In the genomic region with DNA sequence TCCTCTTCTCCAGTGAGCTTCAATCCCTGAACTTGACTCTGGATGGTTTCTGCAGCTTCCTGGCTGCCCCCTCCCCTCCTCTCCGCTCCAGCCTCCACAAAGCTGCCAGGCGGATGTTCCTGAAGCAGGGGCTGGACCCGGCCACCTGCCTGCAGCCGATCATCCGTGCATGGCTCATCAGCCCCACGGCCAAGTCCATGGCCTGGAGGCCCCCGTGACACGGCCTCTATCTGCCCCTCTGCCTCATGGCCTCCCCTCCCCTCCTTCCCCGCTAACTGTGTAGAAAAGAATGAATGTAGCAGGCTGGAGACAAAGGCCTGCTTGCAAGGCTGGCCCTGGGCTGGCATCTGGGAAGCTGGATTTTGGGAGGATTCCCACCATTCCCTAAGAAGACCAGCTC, we compare ENCODE assay signal across 28 cellular contexts. TPM values are rescaled to one million over a fixed set of nuclear protein-coding genes. Genes with fewer than 3 reads are reported as not detected.
DNase-seq lines count a peak whose midpoint lies in the region; ATAC-seq and TF ChIP-seq lines count a peak whose summit lies in the region.
"Had no signal": no experiment of that assay in that cellular context is flagged by ENCODE, and none has a peak within 500 bp of the region (broad histone marks: within the 10 kb centered on the region; RNA-seq: fewer than 3 reads in every experiment).

No MANE protein-coding gene starts in this region.

- H2AFZ ChIP-seq in neural progenitor cell (replicated peaks) (no peak overlapping the region), SK-N-SH (ENCODE audit: low read depth) (no peak overlapping the region)
- H2AFZ ChIP-seq: GM23338 had no signal

- TF ChIP-seq EP300 in SK-N-SH (IDR thresholded peaks at IDR 0.05; ENCODE audit: borderline replicate concordance in 1 of 2, low read depth in 1 of 2, low read length in 1 of 2): no peak

- TF ChIP-seq CTCF in neural progenitor cell (IDR thresholded peaks at IDR 0.05) (no peak), SK-N-SH (IDR thresholded peaks at IDR 0.05) (no peak)

- no peaks in the 10 kb centered on the region for H3K27me3 ChIP-seq in BLaER1 treated with 17β-estradiol and CSF1 and Interleukin-3, amounts not matched to agents 10 nM and 100 nM
- H3K27me3 ChIP-seq in neural progenitor cell (peaks cover under 1% of the 10 kb centered on the region), SK-N-SH (ENCODE audit: insufficient read depth) (no peaks in the 10 kb centered on the region)
- H3K27me3 ChIP-seq: gastroesophageal sphincter, MG63, pancreas, right atrium auricular region had no signal

- no peaks in the 10 kb centered on the region for H3F3A ChIP-seq in neural progenitor cell (ENCODE audit: low read depth)
- H3F3A ChIP-seq in SK-N-SH (replicated peaks; ENCODE audit: insufficient read depth): no peaks in the 10 kb centered on the region

- no peaks in the 10 kb centered on the region for H3K36me3 ChIP-seq in BLaER1 treated with 17β-estradiol and CSF1 and Interleukin-3, amounts not matched to agents 10 nM and 100 nM
- no peaks in the 10 kb centered on the region for H3K36me3 ChIP-seq in neural progenitor cell
- H3K36me3 ChIP-seq in SK-N-SH (replicated peaks in 1 of 2; ENCODE audit: control insufficient read depth in 1 of 2, insufficient read depth in 2 of 2, low read length in 1 of 2): no peaks in the 10 kb centered on the region
- H3K36me3 ChIP-seq: gastroesophageal sphincter, MG63, pancreas, right atrium auricular region had no signal

- H3K27ac Mint-ChIP-seq in neural progenitor cell: peak overlapping the region; percentile 90
- H3K27ac Mint-ChIP-seq: activated naive CD8-positive, alpha-beta T cell treated with anti-CD3 and anti-CD28 coated beads, Interleukin-2, amount 10 ng/mL, durations not matched to agents 7 days and 5 days; CD4-positive, alpha-beta T cell; dendritic cell treated with granulocyte-macrophage colony-stimulating factor and Interleukin-4, amounts not matched to agents 40 ng/mL and 50 ng/mL, for 4 days; GM23338; mesothelial cell of epicardium; naive thymus-derived CD4-positive, alpha-beta T cell; stimulated activated memory B cell treated with anti-CD40 and anti-IgM and Interleukin-4, amounts not matched to agents 10 μg/mL and 1 μg/mL and 100 μg/mL, for 72 hours; T-helper 2 cell treated with Interferon-gamma antibody and Interleukin-4, amounts not matched to agents 5 μg/mL and 100 μg/mL, for 36 hours had no signal

- DNase-seq in Ammon's horn (ENCODE audit: low spot score) (peak; percentile 42), neural progenitor cell (ENCODE audit: low spot score) (no peak), SK-N-SH (no peak), NCI-H69 (lab: John Stamatoyannopoulos, UW) (no peak)
- DNase-seq: activated CD4-positive, alpha-beta T cell treated with anti-CD3 and anti-CD28 coated beads for 4 hours; activated effector memory CD4-positive, alpha-beta T cell treated with Interleukin-2 at 50 U/mL for 16 hours; activated naive CD8-positive, alpha-beta T cell treated with anti-CD3 and anti-CD28 coated beads, Interleukin-2, amount 10 ng/mL, durations not matched to agents 7 days and 5 days; CD4-positive, alpha-beta T cell; central memory CD4-positive, alpha-beta T cell; KG1; MG63; naive thymus-derived CD4-positive, alpha-beta T cell; NCI-H1105 treated with DMSO at 0.1 percent for 48 hours; NCI-H2107; NCI-H510A treated with DMSO at 0.1 percent for 48 hours; pancreas; stimulated activated CD4-positive, alpha-beta T cell treated with anti-CD3 and anti-CD28 coated beads, Interleukin-4, amount 100 ng/mL, for 24 hours had no signal

- no peaks in the 10 kb centered on the region for H3K9me3 ChIP-seq in BLaER1 treated with 17β-estradiol and CSF1 and Interleukin-3, amounts not matched to agents 10 nM and 100 nM (replicated peaks in 1 of 11)
- H3K9me3 ChIP-seq in neural progenitor cell (ENCODE audit: low read depth): no peaks in the 10 kb centered on the region
- no peaks in the 10 kb centered on the region for H3K9me3 ChIP-seq in SK-N-SH
- H3K9me3 ChIP-seq: gastroesophageal sphincter, MG63, pancreas, right atrium auricular region had no signal

- WGBS in SK-N-SH (ENCODE audit: low lambda C conversion rate): 83% methylated on average over 2 of the region's 9 CpGs

- H3K79me2 ChIP-seq in neural progenitor cell (ENCODE audit: low read depth) (no peaks in the 10 kb centered on the region), SK-N-SH (ENCODE audit: insufficient read depth) (no peaks in the 10 kb centered on the region)

- peaks cover 43 to 82% (median 74%) of the 10 kb centered on the region in 10 experiments for H3K4me1 ChIP-seq in BLaER1 treated with 17β-estradiol and CSF1 and Interleukin-3, amounts not matched to agents 10 nM and 100 nM
- H3K4me1 ChIP-seq in neural progenitor cell: peaks cover 9% of the 10 kb centered on the region
- H3K4me1 ChIP-seq in SK-N-SH (ENCODE audit: control insufficient read depth in 1 of 2, insufficient read depth in 2 of 2, low read depth in 1 of 2, low read length in 1 of 2): peaks cover 0 to 2% of the 10 kb centered on the region in 2 experiments; a peak in 1 of 4 replicates
- H3K4me1 ChIP-seq: pancreas, right atrium auricular region had no signal

- no peaks in the 10 kb centered on the region for H3K9me2 ChIP-seq in SK-N-SH

- peaks cover 5% of the 10 kb centered on the region for H3K27me3 Mint-ChIP-seq in neural progenitor cell (ENCODE audit: insufficient read depth, low read depth)
- H3K27me3 Mint-ChIP-seq: activated naive CD8-positive, alpha-beta T cell treated with anti-CD3 and anti-CD28 coated beads, Interleukin-2, amount 10 ng/mL, durations not matched to agents 7 days and 5 days; CD4-positive, alpha-beta T cell; naive thymus-derived CD4-positive, alpha-beta T cell; stimulated activated memory B cell treated with anti-CD40 and anti-IgM and Interleukin-4, amounts not matched to agents 10 μg/mL and 1 μg/mL and 100 μg/mL, for 72 hours had no signal

- H3K9me3 Mint-ChIP-seq in neural progenitor cell: no peaks in the 10 kb centered on the region
- H3K9me3 Mint-ChIP-seq: activated naive CD8-positive, alpha-beta T cell treated with anti-CD3 and anti-CD28 coated beads, Interleukin-2, amount 10 ng/mL, durations not matched to agents 7 days and 5 days; CD4-positive, alpha-beta T cell; dendritic cell treated with granulocyte-macrophage colony-stimulating factor and Interleukin-4, amounts not matched to agents 40 ng/mL and 50 ng/mL, for 4 days; GM23338; mesothelial cell of epicardium; stimulated activated memory B cell treated with anti-CD40 and anti-IgM and Interleukin-4, amounts not matched to agents 10 μg/mL and 1 μg/mL and 100 μg/mL, for 72 hours; T-helper 2 cell treated with Interferon-gamma antibody and Interleukin-4, amounts not matched to agents 5 μg/mL and 100 μg/mL, for 36 hours had no signal

- no peak for ATAC-seq in HG02884 (IDR thresholded peaks at IDR 0.05; ENCODE audit: unreplicated experiment)
- ATAC-seq: gastroesophageal sphincter; GM12878; GM23338; naive thymus-derived CD4-positive, alpha-beta T cell; pancreas; stimulated activated memory B cell treated with anti-CD40 and anti-IgM and Interleukin-4, amounts not matched to agents 10 μg/mL and 1 μg/mL and 100 μg/mL, for 72 hours had no signal

- H3K4me3 Mint-ChIP-seq in neural progenitor cell: peak overlapping the region; percentile 59
- H3K4me3 Mint-ChIP-seq: activated naive CD8-positive, alpha-beta T cell treated with anti-CD3 and anti-CD28 coated beads, Interleukin-2, amount 10 ng/mL, durations not matched to agents 7 days and 5 days; CD4-positive, alpha-beta T cell; dendritic cell treated with granulocyte-macrophage colony-stimulating factor and Interleukin-4, amounts not matched to agents 40 ng/mL and 50 ng/mL, for 4 days; GM23338; mesothelial cell of epicardium; naive thymus-derived CD4-positive, alpha-beta T cell; stimulated activated memory B cell treated with anti-CD40 and anti-IgM and Interleukin-4, amounts not matched to agents 10 μg/mL and 1 μg/mL and 100 μg/mL, for 72 hours; T-helper 2 cell treated with Interferon-gamma antibody and Interleukin-4, amounts not matched to agents 5 μg/mL and 100 μg/mL, for 36 hours had no signal

- H3K4me3 ChIP-seq in BLaER1 treated with 17β-estradiol and CSF1 and Interleukin-3, amounts not matched to agents 10 nM and 100 nM: no peak overlapping the region
- H3K4me3 ChIP-seq in neural progenitor cell: no peak overlapping the region
- no peak overlapping the region for H3K4me3 ChIP-seq in SK-N-SH (ENCODE audit: low read depth in 2 of 2, low read length in 1 of 2)
- H3K4me3 ChIP-seq: gastroesophageal sphincter, GM12878, GM23338, MG63, pancreas, right atrium auricular region had no signal

- peak overlapping the region in 3 of 11 experiments; percentile 17 to 35 (median 24); a peak in 4 of 22 replicates for H3K9ac ChIP-seq in BLaER1 treated with 17β-estradiol and CSF1 and Interleukin-3, amounts not matched to agents 10 nM and 100 nM
- H3K9ac ChIP-seq in neural progenitor cell (no peak overlapping the region), SK-N-SH (no peak overlapping the region)

- H3K4me1 Mint-ChIP-seq in neural progenitor cell: peaks cover 30% of the 10 kb centered on the region
- H3K4me1 Mint-ChIP-seq: GM23338 had no signal

- CTCF ChIA-PET in SK-N-SH (lab: Yijun Ruan, JAX): interaction anchor here (0.8 to 1.2 kb wide), 4 partner anchors 28 to 108 kb away, joined by 3 to 4 read pairs (median 3); no protein-coding TSS in a partner anchor

- peak overlapping the region; percentile 29 to 100 (median 97); a peak in 21 of 22 replicates for H3K4me2 ChIP-seq in BLaER1 treated with 17β-estradiol and CSF1 and Interleukin-3, amounts not matched to agents 10 nM and 100 nM
- no peak overlapping the region for H3K4me2 ChIP-seq in neural progenitor cell
- no peak overlapping the region for H3K4me2 ChIP-seq in SK-N-SH
- H3K4me2 ChIP-seq: GM23338 had no signal

- peaks cover 0 to 40% (median 20%) of the 10 kb centered on the region in 11 experiments; a peak in 16 of 22 replicates for H4K20me1 ChIP-seq in BLaER1 treated with 17β-estradiol and CSF1 and Interleukin-3, amounts not matched to agents 10 nM and 100 nM
- H4K20me1 ChIP-seq in neural progenitor cell (ENCODE audit: low read depth): no peaks in the 10 kb centered on the region
- H4K20me1 ChIP-seq in SK-N-SH (ENCODE audit: insufficient read depth): no peaks in the 10 kb centered on the region

- H3K36me3 Mint-ChIP-seq in neural progenitor cell: no peaks in the 10 kb centered on the region
- H3K36me3 Mint-ChIP-seq: mesothelial cell of epicardium; stimulated activated memory B cell treated with anti-CD40 and anti-IgM and Interleukin-4, amounts not matched to agents 10 μg/mL and 1 μg/mL and 100 μg/mL, for 72 hours had no signal

- H3K27ac ChIP-seq in BLaER1 treated with 17β-estradiol and CSF1 and Interleukin-3, amounts not matched to agents 10 nM and 100 nM: peak overlapping the region in 2 of 11 experiments; percentile 1 to 13; a peak in 1 of 22 replicates
- peak overlapping the region; percentile 52 for H3K27ac ChIP-seq in cingulate gyrus (ENCODE audit: low read depth, low read length)
- H3K27ac ChIP-seq in neural progenitor cell: no peak overlapping the region
- no peak overlapping the region for H3K27ac ChIP-seq in SK-N-SH (ENCODE audit: low read depth in 2 of 2, low read length in 1 of 2)
- H3K27ac ChIP-seq: gastroesophageal sphincter, pancreas, right atrium auricular region had no signal

- POLR2A ChIA-PET in SK-N-SH (lab: Yijun Ruan, JAX): no interaction called here

- no peak for TF ChIP-seq RAD21 in SK-N-SH (IDR thresholded peaks at IDR 0.05; ENCODE audit: low read length)

RNA-seq across cellular contexts. Expression of a gene that starts 6.8 kb away (rescaled TPM):
- total RNA-seq in neural progenitor cell (ENCODE audit: low replicate concordance): 16.2 and 33.5 TPM in 2 replicates
- polyA plus RNA-seq in SK-N-SH (2012; rRNA removed): 9.0 and 10.2 TPM in 2 replicates
- 3.8 and 7.1 TPM in 2 replicates for polyA plus RNA-seq in SK-N-SH (2012; cell fraction: cytosol; rRNA removed)
- 13.5 and 20.8 TPM in 2 replicates for polyA plus RNA-seq in SK-N-SH (2012; cell fraction: nucleus; rRNA removed)

RNA-seq across cellular contexts. Expression of a gene that starts 31.3 kb away (rescaled TPM):
- total RNA-seq in neural progenitor cell (ENCODE audit: low replicate concordance): 10.7 and 24.3 TPM in 2 replicates
- polyA plus RNA-seq in SK-N-SH (2012; rRNA removed): 15.1 and 17.6 TPM in 2 replicates
- 10.3 and 13.3 TPM in 2 replicates for polyA plus RNA-seq in SK-N-SH (2012; cell fraction: cytosol; rRNA removed)
- polyA plus RNA-seq in SK-N-SH (2012; cell fraction: nucleus; rRNA removed): 6.8 and 7.1 TPM in 2 replicates

RNA-seq across cellular contexts. Expression of a gene that starts 56.9 kb away (rescaled TPM):
- total RNA-seq in neural progenitor cell (ENCODE audit: low replicate concordance): 40.8 and 91.9 TPM in 2 replicates
- polyA plus RNA-seq in SK-N-SH (2012; rRNA removed): 11.9 and 15.2 TPM in 2 replicates
- polyA plus RNA-seq in SK-N-SH (2012; cell fraction: cytosol; rRNA removed): 8.8 and 10.2 TPM in 2 replicates
- polyA plus RNA-seq in SK-N-SH (2012; cell fraction: nucleus; rRNA removed): 33.8 and 37.1 TPM in 2 replicates

Comparison
In these comparisons a context has a peak if more than half of its experiments do, and no peak if none do; other contexts are left out.
1. H3K4me2 ChIP-seq: peak in BLaER1 treated with 17β-estradiol and CSF1 and Interleukin-3, amounts not matched to agents 10 nM and 100 nM (11 of 11); none in neural progenitor cell (single experiment) and SK-N-SH (single experiment).